In the genomic region with DNA sequence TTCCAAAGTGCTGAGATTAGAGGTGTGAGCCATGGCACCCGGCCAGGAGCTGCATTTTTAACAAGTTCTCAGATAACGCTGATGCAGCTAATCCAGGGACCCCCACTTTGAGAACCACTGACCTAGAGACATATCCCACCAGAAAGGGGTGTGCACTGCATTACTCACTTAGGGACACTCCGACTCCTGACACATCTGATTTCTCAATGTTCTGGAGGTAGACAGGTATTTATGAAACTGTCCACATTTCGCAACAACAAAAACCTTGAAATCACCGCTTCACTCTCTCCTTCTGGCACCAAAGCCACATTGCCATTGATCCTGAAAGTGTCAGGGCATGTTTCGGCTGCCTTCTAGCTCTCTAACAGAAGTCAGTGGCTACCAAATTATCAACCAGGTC, we compare ENCODE assay signal across 1 cellular context.
TF ChIP-seq lines count a peak whose summit lies in the region.

No MANE protein-coding gene starts in this region.

TF ChIP-seq in IMR-90, 13 proteins besides CTCF, POLR2A, EP300 and RAD21 (continued from another document):
- no peak for TF ChIP-seq ELK1 (IDR thresholded peaks at IDR 0.05; ENCODE audit: borderline replicate concordance, low read depth, low read length)
TF ChIP-seq in IMR-90: peak in this region for 2.
